ENCODE assay signal across 21 cellular contexts in genomic region chr3:100179692-100180349, GRCh38.
DNase-seq lines count a peak whose midpoint lies in the region; ATAC-seq, FAIRE-seq and TF ChIP-seq lines count a peak whose summit lies in the region.
"Had no signal": no experiment of that assay in that cellular context is flagged by ENCODE, and none has a peak within 500 bp of the region (broad histone marks: within the 10 kb centered on the region; RNA-seq: fewer than 3 reads in every experiment).

No MANE protein-coding gene starts in this region.

- H3K27ac ChIP-seq in HepG2 (ENCODE audit: extremely low read length, insufficient read depth, low read length), result no peak overlapping the region
- no peak overlapping the region for H3K27ac ChIP-seq in right lobe of liver
- no peak overlapping the region for H3K27ac ChIP-seq in GM12878 (ENCODE audit: control insufficient read depth, insufficient read depth)
- no peak overlapping the region for H3K27ac ChIP-seq in osteoblast (ENCODE audit: low read depth, low read length)
- H3K27ac ChIP-seq: C4-2B, GM23248, HL-60 had no signal

- CTCF ChIA-PET in HepG2 (lab: Yijun Ruan, JAX; ENCODE audit: low intra/inter-chr PET ratio, low total read pairs), result no interaction called here
- CTCF ChIA-PET in GM12878 (lab: Yijun Ruan, JAX), result interaction anchor here (0.6 kb wide), 1 partner anchor 1115 kb away, joined by 3 read pairs; no protein-coding TSS in a partner anchor

- intact Hi-C loops in HepG2 (cut with micrococcal nuclease; ENCODE audit: unreplicated experiment), result no loop called here
- intact Hi-C loops in right lobe of liver (cut with DNase I), result no loop called here
- intact Hi-C loops in GM12878 (cut with micrococcal nuclease; ENCODE audit: unreplicated experiment), result no loop called here

- H3K27me3 Mint-ChIP-seq in stimulated activated naive B cell treated with anti-CD40 and anti-IgM and Interleukin-4, amounts not matched to agents 10 μg/mL and 1 μg/mL and 100 μg/mL, for 72 hours, result no peaks in the 10 kb centered on the region
- H3K27me3 Mint-ChIP-seq: B cell, IgD-negative memory B cell had no signal

- no peak overlapping the region for H3K4me3 ChIP-seq in HepG2 (replicated peaks in 1 of 3; ENCODE audit: insufficient read depth in 1 of 3, low read depth in 2 of 3, low read length in 3 of 3)
- no peak overlapping the region for H3K4me3 ChIP-seq in right lobe of liver
- no peak overlapping the region for H3K4me3 ChIP-seq in GM06990 (replicated peaks; ENCODE audit: low read depth, low read length)
- H3K4me3 ChIP-seq in GM12878, result no peak overlapping the region
- H3K4me3 ChIP-seq in osteoblast (ENCODE audit: insufficient read depth, low read length), result no peak overlapping the region
- H3K4me3 ChIP-seq in H7 (ENCODE audit: insufficient read depth, low read depth, low read length), result no peak overlapping the region
- H3K4me3 ChIP-seq: GM23248 had no signal

- H3K4me3 Mint-ChIP-seq in stimulated activated naive B cell treated with anti-CD40 and anti-IgM and Interleukin-4, amounts not matched to agents 10 μg/mL and 1 μg/mL and 100 μg/mL, for 72 hours, result no peak overlapping the region
- H3K4me3 Mint-ChIP-seq: B cell; CD8-positive, alpha-beta T cell; HFFc6 had no signal

- H3K4me1 ChIP-seq in HepG2 (ENCODE audit: insufficient read depth, low read length), result no peaks in the 10 kb centered on the region
- H3K4me1 ChIP-seq in right lobe of liver, result no peaks in the 10 kb centered on the region
- no peaks in the 10 kb centered on the region for H3K4me1 ChIP-seq in GM12878 (ENCODE audit: control insufficient read depth, insufficient read depth, low read length)
- H3K4me1 ChIP-seq in osteoblast (ENCODE audit: insufficient read depth, low read length), result no peaks in the 10 kb centered on the region

- in situ Hi-C loops in HepG2 (cut with HindIII; ENCODE audit: extremely low pct_ligation_motif_present, low pct_unique_long_range_greater_than_20kb), result no loop called here
- in situ Hi-C loops in GM12878 (cut with MboI), result no loop called here

- H3K36me3 ChIP-seq in HepG2 (replicated peaks in 1 of 2; ENCODE audit: control insufficient read depth in 1 of 2, insufficient read depth in 2 of 2, low read length in 2 of 2) (peaks cover 0 to 11% of the 10 kb centered on the region in 2 experiments; a peak in 2 of 5 replicates), right lobe of liver (no peaks in the 10 kb centered on the region), GM06990 (ENCODE audit: control insufficient read depth, insufficient read depth, low read length) (no peaks in the 10 kb centered on the region), GM12878 (ENCODE audit: control insufficient read depth in 2 of 2, insufficient read depth in 2 of 2, low read length in 1 of 2) (peaks cover 0 to 4% of the 10 kb centered on the region in 2 experiments; a peak in 2 of 4 replicates), osteoblast (ENCODE audit: insufficient read depth, low read length) (peaks cover 5% of the 10 kb centered on the region), H7 (replicated peaks; ENCODE audit: control insufficient read depth, insufficient read depth, low read length) (peaks cover 7% of the 10 kb centered on the region)

- no peak for TF ChIP-seq POLR2A in HepG2 (IDR thresholded peaks at IDR 0.05; ENCODE audit: insufficient read depth in 1 of 2, low read depth in 2 of 2, low read length in 2 of 2)
- no peak for TF ChIP-seq POLR2A in right lobe of liver (IDR thresholded peaks at IDR 0.05)
- no peak for TF ChIP-seq POLR2A in GM12878 (IDR thresholded peaks at IDR 0.05; ENCODE audit: low read depth, low read length)

- no peak for TF ChIP-seq RAD21 in HepG2 (CRISPR knock-in tag; IDR thresholded peaks at IDR 0.05)
- TF ChIP-seq RAD21 in GM12878 (IDR thresholded peaks at IDR 0.05; ENCODE audit: insufficient read depth, low read depth, low read length), result no peak

- H3K79me2 ChIP-seq in HepG2 (ENCODE audit: insufficient read depth, low read length) (no peaks in the 10 kb centered on the region), GM12878 (ENCODE audit: control insufficient read depth, insufficient read depth, low read length) (no peaks in the 10 kb centered on the region), osteoblast (ENCODE audit: insufficient read depth, low read length) (no peaks in the 10 kb centered on the region)

- H3K4me2 ChIP-seq in HepG2 (ENCODE audit: low read depth, low read length), result no peak overlapping the region
- H3K4me2 ChIP-seq in GM12878 (ENCODE audit: control insufficient read depth, insufficient read depth), result no peak overlapping the region
- no peak overlapping the region for H3K4me2 ChIP-seq in osteoblast (ENCODE audit: insufficient read depth, low read length)

- SMC1A ChIA-PET in GM12878 (lab: Charles Lee; ENCODE audit: uncharacterized antibody, unreplicated experiment), result no interaction called here

- H3K9me3 Mint-ChIP-seq in stimulated activated naive B cell treated with anti-CD40 and anti-IgM and Interleukin-4, amounts not matched to agents 10 μg/mL and 1 μg/mL and 100 μg/mL, for 72 hours, result peaks cover 18 to 19% of the 10 kb centered on the region in 2 donors

- ATAC-seq in HepG2 (no peak), right lobe of liver (no peak), GM12878 (no peak), GM19324 (IDR thresholded peaks at IDR 0.05; ENCODE audit: low FRiP score, unreplicated experiment) (no peak)
- no peak for ATAC-seq in stimulated activated naive B cell treated with anti-CD40 and anti-IgM and Interleukin-4, amounts not matched to agents 10 μg/mL and 1 μg/mL and 100 μg/mL, for 72 hours (replicated peaks)
- ATAC-seq: CD8-positive, alpha-beta T cell had no signal

- H3K27me3 ChIP-seq in HepG2 (ENCODE audit: control insufficient read depth in 1 of 2, insufficient read depth in 2 of 2, low read length in 2 of 2) (no peaks in the 10 kb centered on the region), right lobe of liver (no peaks in the 10 kb centered on the region), GM06990 (replicated peaks; ENCODE audit: control insufficient read depth, insufficient read depth, low read length) (no peaks in the 10 kb centered on the region), GM12878 (replicated peaks in 1 of 2; ENCODE audit: control insufficient read depth in 2 of 2, insufficient read depth in 2 of 2, low read length in 1 of 2) (no peaks in the 10 kb centered on the region), osteoblast (ENCODE audit: insufficient read depth, low read length) (no peaks in the 10 kb centered on the region), H7 (ENCODE audit: control insufficient read depth, insufficient read depth, low read length) (no peaks in the 10 kb centered on the region)

- peaks cover 23% of the 10 kb centered on the region for H3K9me3 ChIP-seq in HepG2 (ENCODE audit: low read length)
- H3K9me3 ChIP-seq in right lobe of liver, result peaks cover 0 to 3% (median 0%) of the 10 kb centered on the region in 4 donors
- H3K9me3 ChIP-seq in GM12878 (replicated peaks; ENCODE audit: control insufficient read depth, insufficient read depth, low read length), result peaks cover 8% of the 10 kb centered on the region; the same call in 2 of the 3 replicates
- peaks cover 6% of the 10 kb centered on the region for H3K9me3 ChIP-seq in osteoblast (ENCODE audit: low read depth, low read length)

- POLR2A ChIA-PET in HepG2 (lab: Yijun Ruan, JAX) (no interaction called here), GM12878 (lab: Charles Lee) (no interaction called here)

- H4K20me1 ChIP-seq in HepG2 (ENCODE audit: insufficient read depth, low read length) (no peaks in the 10 kb centered on the region), GM12878 (ENCODE audit: control insufficient read depth, insufficient read depth) (no peaks in the 10 kb centered on the region), osteoblast (ENCODE audit: insufficient read depth, low read length) (no peaks in the 10 kb centered on the region)

- WGBS in HepG2 (ENCODE audit: low lambda C conversion rate), result 86% methylated on average over 2 of the region's 4 CpGs
- no CpG with 5 or more reads among the region's 4 CpGs for WGBS in right lobe of liver (ENCODE audit: insufficient coverage, low coverage, low lambda C conversion rate, missing lambda C conversion rate)
- WGBS in GM12878 (ENCODE audit: insufficient coverage, insufficient replicate concordance, low lambda C conversion rate, missing lambda C conversion rate), result 88% methylated on average over 4 of the region's 4 CpGs

- H3K27ac Mint-ChIP-seq in stimulated activated naive B cell treated with anti-CD40 and anti-IgM and Interleukin-4, amounts not matched to agents 10 μg/mL and 1 μg/mL and 100 μg/mL, for 72 hours, result peak overlapping the region; percentile 80
- H3K27ac Mint-ChIP-seq: B cell; CD8-positive, alpha-beta T cell; HFFc6 had no signal

- RAD21 ChIA-PET in GM12878 (lab: Charles Lee; ENCODE audit: unreplicated experiment), result no interaction called here

- TF ChIP-seq CTCF in HepG2 (CRISPR knock-in tag; IDR thresholded peaks at IDR 0.05) (no peak), right lobe of liver (IDR thresholded peaks at IDR 0.05) (no peak), GM06990 (IDR thresholded peaks at IDR 0.05; ENCODE audit: insufficient read depth, low read length, poor library complexity, severe bottlenecking) (no peak), GM12878 (IDR thresholded peaks at IDR 0.05 in 2 of 3, conservative IDR thresholded peaks at IDR 0.05 in 1 of 3; ENCODE audit: control insufficient read depth in 2 of 3, extremely low read depth in 1 of 3, insufficient read depth in 1 of 3, low read depth in 3 of 3, low read length in 3 of 3) (no peak), osteoblast (IDR thresholded peaks at IDR 0.05; ENCODE audit: extremely low read depth, low read depth, low read length) (no peak)

- BruUV-seq in HepG2 (replicated peaks; lab: Mats Ljungman, UMichigan) (no TSS peak), GM12878 (replicated peaks; lab: Mats Ljungman, UMichigan) (no TSS peak)

- H3K9ac ChIP-seq in HepG2 (ENCODE audit: insufficient read depth, low read depth, low read length), result no peak overlapping the region
- no peak overlapping the region for H3K9ac ChIP-seq in GM12878 (ENCODE audit: control insufficient read depth, insufficient read depth, low read length)
- H3K9ac ChIP-seq: GM23248 had no signal

- FAIRE-seq in HepG2 (lab: Jason Lieb, UNC) (no peak), GM12878 (lab: Jason Lieb, UNC) (no peak)
- FAIRE-seq: HTR-8/SVneo had no signal

- DNase-seq in HepG2 (ENCODE audit: low spot score) (no peak), right lobe of liver (no peak), GM06990 (ENCODE audit: extremely low read depth, insufficient read length) (peak; percentile 8), GM12878 (ENCODE audit: low read depth, low spot score) (no peak), osteoblast (ENCODE audit: insufficient read length, low spot score, missing footprints) (no peak), H7 (no peak)
- DNase-seq in stimulated activated naive B cell treated with anti-CD40 and anti-IgM and Interleukin-4, amounts not matched to agents 10 μg/mL and 1 μg/mL and 100 μg/mL, for 72 hours, result no peak
- DNase-seq: Calu3; CD8-positive, alpha-beta T cell; GDM1; GM23248; HCEC 1CT; HFFc6; Kasumi-1; KG1 had no signal

- H3K36me3 Mint-ChIP-seq in stimulated activated naive B cell treated with anti-CD40 and anti-IgM and Interleukin-4, amounts not matched to agents 10 μg/mL and 1 μg/mL and 100 μg/mL, for 72 hours, result peaks cover 45 to 68% of the 10 kb centered on the region in 2 donors

- H2AFZ ChIP-seq in HepG2 (ENCODE audit: low read length), result no peak overlapping the region
- no peak overlapping the region for H2AFZ ChIP-seq in GM12878 (ENCODE audit: control insufficient read depth, low read depth, low read length)
- no peak overlapping the region for H2AFZ ChIP-seq in osteoblast (ENCODE audit: low read length)
- H2AFZ ChIP-seq: GM23248 had no signal

- no peak for TF ChIP-seq EP300 in HepG2 (IDR thresholded peaks at IDR 0.05; ENCODE audit: low read depth in 2 of 2, low read length in 2 of 2)
- TF ChIP-seq EP300 in HepG2 (CRISPR knock-in tag; IDR thresholded peaks at IDR 0.05; ENCODE audit: borderline replicate concordance), result no peak
- TF ChIP-seq EP300 in GM12878 (IDR thresholded peaks at IDR 0.05; ENCODE audit: borderline replicate concordance in 1 of 2, control insufficient read depth in 1 of 2, low read depth in 2 of 2, low read length in 2 of 2), result no peak

- no peaks in the 10 kb centered on the region for H3K4me1 Mint-ChIP-seq in stimulated activated naive B cell treated with anti-CD40 and anti-IgM and Interleukin-4, amounts not matched to agents 10 μg/mL and 1 μg/mL and 100 μg/mL, for 72 hours
- H3K4me1 Mint-ChIP-seq: B cell had no signal

Comparison
In these comparisons a context has a peak if more than half of its experiments do, and no peak if none do; other contexts are left out.
1. Of the 75 proteins assayed by ChIP-seq in both HepG2 and GM12878: peak only in HepG2: none; only in GM12878: CBX5; in both: none; in neither: 74.